18 cellular contexts compared by ENCODE assay signal in the genomic region with DNA sequence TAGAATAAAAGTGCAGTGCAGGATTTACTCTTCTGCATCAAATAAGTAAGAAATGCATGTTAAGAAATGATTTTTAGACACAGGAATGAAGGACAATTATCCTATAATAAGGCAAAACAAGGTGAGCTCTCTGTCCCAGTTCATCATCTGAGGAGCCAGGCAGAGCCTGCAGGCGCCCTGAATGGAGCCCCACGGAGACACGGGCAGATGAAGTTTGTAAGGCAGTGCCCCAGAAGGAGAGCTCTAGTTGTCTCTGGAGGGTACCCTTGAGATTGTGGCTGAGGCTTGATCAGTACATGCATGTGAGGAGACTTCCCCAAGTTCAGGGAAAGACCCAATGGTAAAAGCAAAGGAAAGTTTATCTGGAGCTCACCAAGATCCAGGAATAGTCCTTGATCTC. TPM values are rescaled to one million over a fixed set of nuclear protein-coding genes. Genes with fewer than 3 reads are reported as not detected.
DNase-seq lines count a peak whose midpoint lies in the region; ATAC-seq and TF ChIP-seq lines count a peak whose summit lies in the region.
"Had no signal": no experiment of that assay in that cellular context is flagged by ENCODE, and none has a peak within 500 bp of the region (broad histone marks: within the 10 kb centered on the region; RNA-seq: fewer than 3 reads in every experiment).

No MANE protein-coding gene starts in this region.

- peaks cover 15% of the 10 kb centered on the region for H3K36me3 Mint-ChIP-seq in activated CD8-positive, alpha-beta memory T cell treated with anti-CD3 and anti-CD28 coated beads, Interleukin-2, amount 10 ng/mL, durations not matched to agents 7 days and 5 days
- peaks cover 17% of the 10 kb centered on the region for H3K36me3 Mint-ChIP-seq in stimulated activated naive CD8-positive, alpha-beta T cell treated with anti-CD3 and anti-CD28 coated beads, Interleukin-15, Interleukin-2, amounts not matched to agents 100 ng/mL and 50 ng/mL, for 24 hours (ENCODE audit: low read depth)
- H3K36me3 Mint-ChIP-seq in activated T-helper 17 cell treated with anti-CD3 and anti-CD28 coated beads, Interleukin-2, amount 50 U/mL, for 72 hours (ENCODE audit: low read depth), result no peaks in the 10 kb centered on the region
- H3K36me3 Mint-ChIP-seq in osteocyte (ENCODE audit: unreplicated experiment), result peaks cover 5% of the 10 kb centered on the region

- DNase-seq in activated CD8-positive, alpha-beta memory T cell treated with anti-CD3 and anti-CD28 coated beads for 24 hours, result peak; percentile 51
- DNase-seq in activated CD8-positive, alpha-beta memory T cell treated with anti-CD3 and anti-CD28 coated beads, Interleukin-2, amount 10 ng/mL, durations not matched to agents 7 days and 5 days, result no peak
- DNase-seq in stimulated activated naive CD8-positive, alpha-beta T cell treated with anti-CD3 and anti-CD28 coated beads, Interleukin-15, Interleukin-2, amounts not matched to agents 100 U/mL and 50 U/mL, for 24 hours, result no peak
- DNase-seq in osteocyte (ENCODE audit: extremely low spot score, unreplicated experiment) (peak; percentile 53), SW480 (ENCODE audit: low spot score) (no peak)
- DNase-seq: DMS79, KG1, NCI-H1417 treated with DMSO at 0.1 percent for 48 hours, NCI-H2029 treated with DMSO at 0.1 percent for 48 hours, NCI-H2171 treated with DMSO at 0.1 percent for 48 hours, NCI-H446 treated with DMSO at 0.1 percent for 48 hours, RPMI8226 had no signal

- ATAC-seq in activated CD8-positive, alpha-beta memory T cell treated with anti-CD3 and anti-CD28 coated beads, Interleukin-2, amount 10 ng/mL, durations not matched to agents 7 days and 5 days, result no peak
- ATAC-seq in stimulated activated naive CD8-positive, alpha-beta T cell treated with anti-CD3 and anti-CD28 coated beads, Interleukin-15, Interleukin-2, amounts not matched to agents 100 U/mL and 50 U/mL, for 24 hours, result no peak
- ATAC-seq in activated T-helper 17 cell treated with anti-CD3 and anti-CD28 coated beads, Interleukin-2, amount 50 U/mL, for 72 hours (replicated peaks), result no peak
- no peak for ATAC-seq in GM21825 (IDR thresholded peaks at IDR 0.05; ENCODE audit: unreplicated experiment)
- ATAC-seq: HepG2 had no signal

- no peaks in the 10 kb centered on the region for H3K9me3 Mint-ChIP-seq in activated CD8-positive, alpha-beta memory T cell treated with anti-CD3 and anti-CD28 coated beads, Interleukin-2, amount 10 ng/mL, durations not matched to agents 7 days and 5 days (ENCODE audit: low read depth)
- no peaks in the 10 kb centered on the region for H3K9me3 Mint-ChIP-seq in stimulated activated naive CD8-positive, alpha-beta T cell treated with anti-CD3 and anti-CD28 coated beads, Interleukin-15, Interleukin-2, amounts not matched to agents 100 ng/mL and 50 ng/mL, for 24 hours
- H3K9me3 Mint-ChIP-seq in activated T-helper 17 cell treated with anti-CD3 and anti-CD28 coated beads, Interleukin-2, amount 50 U/mL, for 72 hours, result no peaks in the 10 kb centered on the region
- H3K9me3 Mint-ChIP-seq in osteocyte (ENCODE audit: unreplicated experiment), result no peaks in the 10 kb centered on the region
- H3K9me3 Mint-ChIP-seq: CD8-positive, alpha-beta memory T cell had no signal

- H3K4me3 Mint-ChIP-seq in activated CD8-positive, alpha-beta memory T cell treated with anti-CD3 and anti-CD28 coated beads, Interleukin-2, amount 10 ng/mL, durations not matched to agents 7 days and 5 days, result no peak overlapping the region
- H3K4me3 Mint-ChIP-seq in stimulated activated naive CD8-positive, alpha-beta T cell treated with anti-CD3 and anti-CD28 coated beads, Interleukin-15, Interleukin-2, amounts not matched to agents 100 ng/mL and 50 ng/mL, for 24 hours, result no peak overlapping the region
- peak overlapping the region; percentile 72 for H3K4me3 Mint-ChIP-seq in activated T-helper 17 cell treated with anti-CD3 and anti-CD28 coated beads, Interleukin-2, amount 50 U/mL, for 72 hours
- H3K4me3 Mint-ChIP-seq in osteocyte (ENCODE audit: unreplicated experiment), result no peak overlapping the region

- TF ChIP-seq CTCF in osteocyte (IDR thresholded peaks at IDR 0.05), result no peak

- H3K27ac Mint-ChIP-seq in activated CD8-positive, alpha-beta memory T cell treated with anti-CD3 and anti-CD28 coated beads, Interleukin-2, amount 10 ng/mL, durations not matched to agents 7 days and 5 days, result no peak overlapping the region
- H3K27ac Mint-ChIP-seq in stimulated activated naive CD8-positive, alpha-beta T cell treated with anti-CD3 and anti-CD28 coated beads, Interleukin-15, Interleukin-2, amounts not matched to agents 100 ng/mL and 50 ng/mL, for 24 hours, result peak overlapping the region; percentile 62
- peak overlapping the region; percentile 84 for H3K27ac Mint-ChIP-seq in activated T-helper 17 cell treated with anti-CD3 and anti-CD28 coated beads, Interleukin-2, amount 50 U/mL, for 72 hours
- no peak overlapping the region for H3K27ac Mint-ChIP-seq in osteocyte (ENCODE audit: unreplicated experiment)

- H3K4me1 Mint-ChIP-seq in activated CD8-positive, alpha-beta memory T cell treated with anti-CD3 and anti-CD28 coated beads, Interleukin-2, amount 10 ng/mL, durations not matched to agents 7 days and 5 days, result peaks cover 62% of the 10 kb centered on the region
- peaks cover 55% of the 10 kb centered on the region for H3K4me1 Mint-ChIP-seq in stimulated activated naive CD8-positive, alpha-beta T cell treated with anti-CD3 and anti-CD28 coated beads, Interleukin-15, Interleukin-2, amounts not matched to agents 100 ng/mL and 50 ng/mL, for 24 hours (ENCODE audit: low read depth)
- peaks cover 43% of the 10 kb centered on the region for H3K4me1 Mint-ChIP-seq in activated T-helper 17 cell treated with anti-CD3 and anti-CD28 coated beads, Interleukin-2, amount 50 U/mL, for 72 hours
- H3K4me1 Mint-ChIP-seq in osteocyte (ENCODE audit: unreplicated experiment), result peaks cover 62% of the 10 kb centered on the region

- CTCF ChIA-PET in activated CD8-positive, alpha-beta memory T cell treated with anti-CD3 and anti-CD28 coated beads, Interleukin-2, amount 10 ng/mL, durations not matched to agents 7 days and 5 days (lab: Charles Lee), result interaction anchor here (1.0 to 2.1 kb wide), 5 partner anchors 29 to 130 kb away, joined by 3 to 5 read pairs (median 3); no protein-coding TSS in a partner anchor

- H3K27me3 Mint-ChIP-seq in activated CD8-positive, alpha-beta memory T cell treated with anti-CD3 and anti-CD28 coated beads, Interleukin-2, amount 10 ng/mL, durations not matched to agents 7 days and 5 days, result no peaks in the 10 kb centered on the region
- H3K27me3 Mint-ChIP-seq in stimulated activated naive CD8-positive, alpha-beta T cell treated with anti-CD3 and anti-CD28 coated beads, Interleukin-15, Interleukin-2, amounts not matched to agents 100 ng/mL and 50 ng/mL, for 24 hours, result no peaks in the 10 kb centered on the region
- no peaks in the 10 kb centered on the region for H3K27me3 Mint-ChIP-seq in activated T-helper 17 cell treated with anti-CD3 and anti-CD28 coated beads, Interleukin-2, amount 50 U/mL, for 72 hours
- H3K27me3 Mint-ChIP-seq in osteocyte (ENCODE audit: unreplicated experiment), result no peaks in the 10 kb centered on the region
- H3K27me3 Mint-ChIP-seq: CD8-positive, alpha-beta memory T cell had no signal

RNA-seq across cellular contexts. Expression of a gene that starts 50.3 kb away (rescaled TPM):
- 10 to 100 TPM; 36.7 to 70.1 TPM for total RNA-seq in activated CD8-positive, alpha-beta memory T cell treated with anti-CD3 and anti-CD28 coated beads, Interleukin-2, amount 10 ng/mL, durations not matched to agents 7 days and 5 days
- 10 to 100 TPM; 15.5 to 15.8 TPM for total RNA-seq in activated T-helper 17 cell treated with anti-CD3 and anti-CD28 coated beads, Interleukin-2, amount 50 U/mL, for 72 hours
- total RNA-seq in osteocyte, result 71.9 and 74.2 TPM in 2 replicates
- total RNA-seq: A673 had no signal

Comparison
In these comparisons a context has a peak if more than half of its experiments do, and no peak if none do; other contexts are left out.
1. DNase-seq: peak in activated CD8-positive, alpha-beta memory T cell treated with anti-CD3 and anti-CD28 coated beads for 24 hours (single experiment) and osteocyte (single experiment); none in activated CD8-positive, alpha-beta memory T cell treated with anti-CD3 and anti-CD28 coated beads, Interleukin-2, amount 10 ng/mL, durations not matched to agents 7 days and 5 days (single experiment), stimulated activated naive CD8-positive, alpha-beta T cell treated with anti-CD3 and anti-CD28 coated beads, Interleukin-15, Interleukin-2, amounts not matched to agents 100 U/mL and 50 U/mL, for 24 hours (single experiment) and SW480 (single experiment).
2. H3K27ac Mint-ChIP-seq: peak in stimulated activated naive CD8-positive, alpha-beta T cell treated with anti-CD3 and anti-CD28 coated beads, Interleukin-15, Interleukin-2, amounts not matched to agents 100 ng/mL and 50 ng/mL, for 24 hours (single experiment) and activated T-helper 17 cell treated with anti-CD3 and anti-CD28 coated beads, Interleukin-2, amount 50 U/mL, for 72 hours (single experiment); none in activated CD8-positive, alpha-beta memory T cell treated with anti-CD3 and anti-CD28 coated beads, Interleukin-2, amount 10 ng/mL, durations not matched to agents 7 days and 5 days (single experiment) and osteocyte (single experiment).